ENCODE assay signal across 7 cellular contexts in genomic region chr4:82373816-82374740, GRCh38. TPM values are rescaled to one million over a fixed set of nuclear protein-coding genes. Genes with fewer than 3 reads are reported as not detected.
DNase-seq lines count a peak whose midpoint lies in the region; ATAC-seq and TF ChIP-seq lines count a peak whose summit lies in the region.

A gene with protein sequence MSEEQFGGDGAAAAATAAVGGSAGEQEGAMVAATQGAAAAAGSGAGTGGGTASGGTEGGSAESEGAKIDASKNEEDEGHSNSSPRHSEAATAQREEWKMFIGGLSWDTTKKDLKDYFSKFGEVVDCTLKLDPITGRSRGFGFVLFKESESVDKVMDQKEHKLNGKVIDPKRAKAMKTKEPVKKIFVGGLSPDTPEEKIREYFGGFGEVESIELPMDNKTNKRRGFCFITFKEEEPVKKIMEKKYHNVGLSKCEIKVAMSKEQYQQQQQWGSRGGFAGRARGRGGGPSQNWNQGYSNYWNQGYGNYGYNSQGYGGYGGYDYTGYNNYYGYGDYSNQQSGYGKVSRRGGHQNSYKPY (minus strand): TSS chr4:82373991. CDS start chr4:82373678, 313 bp downstream.

- peaks cover 43% of the 10 kb centered on the region for H4K20me1 ChIP-seq in hepatocyte (ENCODE audit: insufficient read depth, poor library complexity, severe bottlenecking)

- peak; percentile 94 for ATAC-seq in GM18508 (IDR thresholded peaks at IDR 0.05; ENCODE audit: insufficient read depth, unreplicated experiment)
- peak; percentile 95 for ATAC-seq in HG03025 (IDR thresholded peaks at IDR 0.05; ENCODE audit: low FRiP score, unreplicated experiment)

- WGBS in hepatocyte (ENCODE audit: low lambda C conversion rate, missing lambda C conversion rate) = under 1% methylated on average over 73 of the region's 85 CpGs

- no peaks in the 10 kb centered on the region for H3K9me2 ChIP-seq in hepatocyte (replicated peaks; ENCODE audit: insufficient read depth)

- H3K27me3 ChIP-seq in hepatocyte = no peaks in the 10 kb centered on the region

- H2AFZ ChIP-seq in hepatocyte = peak within 1 kb of the TSS; percentile 76

- H3K4me2 ChIP-seq in hepatocyte = peak within 1 kb of the TSS; percentile 94

- H3K4me3 ChIP-seq in hepatocyte = peak within 1 kb of the TSS; percentile 96

- H3K79me2 ChIP-seq in hepatocyte = peaks cover 72% of the 10 kb centered on the region

- DNase-seq in NCI-H2081 (lab: John Stamatoyannopoulos, UW) = peak; percentile 97 to 98
- peak; percentile 95 for DNase-seq in T1000 (lab: John Stamatoyannopoulos, UW)
- peak; percentile 99 for DNase-seq in astrocyte of the hippocampus (ENCODE audit: low read depth, low spot score)
- DNase-seq in hepatocyte (ENCODE audit: low spot score) = peak; percentile 99
- DNase-seq in renal cortical epithelial cell (ENCODE audit: low read depth) = peak; percentile 97

- H3K4me1 ChIP-seq in hepatocyte (ENCODE audit: insufficient read depth) = peaks cover 15% of the 10 kb centered on the region

- no peaks in the 10 kb centered on the region for H3K9me3 ChIP-seq in hepatocyte (ENCODE audit: low read depth)

- peak within 1 kb of the TSS; percentile 99 for H3K27ac ChIP-seq in hepatocyte

- no peaks in the 10 kb centered on the region for H3K36me3 ChIP-seq in hepatocyte (replicated peaks; ENCODE audit: insufficient read depth, low read depth)

- no peak for TF ChIP-seq CTCF in hepatocyte (IDR thresholded peaks at IDR 0.05; ENCODE audit: poor library complexity)

RNA-seq across cellular contexts. Expression of the gene that starts here (rescaled TPM):
- total RNA-seq in hepatocyte (54.0 and 58.4 TPM in 2 replicates), renal cortical epithelial cell (22.2 and 101 TPM in 2 replicates)
- polyA plus RNA-seq in hepatocyte = 231 and 263 TPM in 2 replicates

Comparison
In these comparisons a context has a peak if more than half of its experiments do, and no peak if none do; other contexts are left out.
1. Peak in every context shown above with its lines: DNase-seq, ATAC-seq, H3K4me3 ChIP-seq and H3K27ac ChIP-seq.